ENCODE assay signal across 16 cellular contexts in genomic region chr2:240460781-240461431, GRCh38. TPM values are rescaled to one million over a fixed set of nuclear protein-coding genes. Genes with fewer than 3 reads are reported as not detected.
DNase-seq lines count a peak whose midpoint lies in the region; ATAC-seq and TF ChIP-seq lines count a peak whose summit lies in the region.
"Had no signal": no experiment of that assay in that cellular context is flagged by ENCODE, and none has a peak within 500 bp of the region (broad histone marks: within the 10 kb centered on the region; RNA-seq: fewer than 3 reads in every experiment).

No MANE protein-coding gene starts in this region.

- H3K27ac Mint-ChIP-seq in activated naive CD8-positive, alpha-beta T cell treated with anti-CD3 and anti-CD28 coated beads, Interleukin-2, amount 50 U/mL, for 24 hours = no peak overlapping the region
- H3K27ac Mint-ChIP-seq in activated naive CD8-positive, alpha-beta T cell treated with anti-CD3 and anti-CD28 coated beads for 36 hours = no peak overlapping the region
- H3K27ac Mint-ChIP-seq in Caco-2 (ENCODE audit: unreplicated experiment) = no peak overlapping the region
- H3K27ac Mint-ChIP-seq: activated CD4-positive, alpha-beta T cell treated with anti-CD3 and anti-CD28 coated beads, Interleukin-2, amount 10 ng/mL, durations not matched to agents 24 days and 14 days; activated naive CD4-positive, alpha-beta T cell treated with anti-CD3 and anti-CD28 coated beads, Interleukin-2, amount 50 U/mL, for 24 hours; memory B cell had no signal

- H3K4me1 Mint-ChIP-seq in activated naive CD8-positive, alpha-beta T cell treated with anti-CD3 and anti-CD28 coated beads, Interleukin-2, amount 50 U/mL, for 24 hours = no peaks in the 10 kb centered on the region
- no peaks in the 10 kb centered on the region for H3K4me1 Mint-ChIP-seq in activated naive CD8-positive, alpha-beta T cell treated with anti-CD3 and anti-CD28 coated beads for 36 hours
- H3K4me1 Mint-ChIP-seq in Caco-2 (ENCODE audit: low read depth, unreplicated experiment) = no peaks in the 10 kb centered on the region
- H3K4me1 Mint-ChIP-seq: activated CD4-positive, alpha-beta T cell treated with anti-CD3 and anti-CD28 coated beads, Interleukin-2, amount 10 ng/mL, durations not matched to agents 24 days and 14 days; activated naive CD4-positive, alpha-beta T cell treated with anti-CD3 and anti-CD28 coated beads, Interleukin-2, amount 50 U/mL, for 24 hours; memory B cell had no signal

- no peak for TF ChIP-seq CTCF in adrenal gland (IDR thresholded peaks at IDR 0.05)
- TF ChIP-seq CTCF in kidney epithelial cell (IDR thresholded peaks at IDR 0.05; ENCODE audit: insufficient read depth, low read length, poor library complexity, severe bottlenecking) = peak; percentile 14
- no peak for TF ChIP-seq CTCF in thyroid gland (IDR thresholded peaks at IDR 0.05)
- no peak for TF ChIP-seq CTCF in Caco-2 (IDR thresholded peaks at IDR 0.05; ENCODE audit: insufficient read depth in 1 of 2, low read depth in 1 of 2, low read length in 1 of 2, severe bottlenecking in 1 of 2, unreplicated experiment in 1 of 2)

- peak; percentile 0 for DNase-seq in activated naive CD8-positive, alpha-beta T cell treated with anti-CD3 and anti-CD28 coated beads, Interleukin-2, amount 50 U/mL, for 24 hours
- DNase-seq in activated naive CD8-positive, alpha-beta T cell treated with anti-CD3 and anti-CD28 coated beads for 36 hours = no peak
- peak in 6 of 7 donors; percentile 0 to 53 (median 18) for DNase-seq in adrenal gland
- DNase-seq in kidney epithelial cell (ENCODE audit: low read depth) = no peak
- DNase-seq in thyroid gland = peak; percentile 0 to 1
- DNase-seq in Caco-2 = no peak
- no peak for DNase-seq in LoVo (ENCODE audit: low spot score)
- no peak for DNase-seq in UCSD-AML1 (lab: John Stamatoyannopoulos, UW; ENCODE audit: unreplicated experiment)
- DNase-seq: activated CD4-positive, alpha-beta T cell treated with anti-CD3 and anti-CD28 coated beads, Interleukin-2, amount 10 ng/mL, durations not matched to agents 24 days and 14 days; NCI-H1048; NCI-H510A treated with DMSO at 0.1 percent for 48 hours; retina had no signal

- H3K4me3 Mint-ChIP-seq in activated naive CD8-positive, alpha-beta T cell treated with anti-CD3 and anti-CD28 coated beads, Interleukin-2, amount 50 U/mL, for 24 hours = no peak overlapping the region
- H3K4me3 Mint-ChIP-seq in activated naive CD8-positive, alpha-beta T cell treated with anti-CD3 and anti-CD28 coated beads for 36 hours = no peak overlapping the region
- no peak overlapping the region for H3K4me3 Mint-ChIP-seq in Caco-2 (ENCODE audit: unreplicated experiment)
- H3K4me3 Mint-ChIP-seq: activated CD4-positive, alpha-beta T cell treated with anti-CD3 and anti-CD28 coated beads, Interleukin-2, amount 10 ng/mL, durations not matched to agents 24 days and 14 days; activated naive CD4-positive, alpha-beta T cell treated with anti-CD3 and anti-CD28 coated beads, Interleukin-2, amount 50 U/mL, for 24 hours; memory B cell had no signal

- H3K4me3 ChIP-seq in adrenal gland = no peak overlapping the region
- no peak overlapping the region for H3K4me3 ChIP-seq in kidney epithelial cell (ENCODE audit: low read depth, low read length)
- no peak overlapping the region for H3K4me3 ChIP-seq in thyroid gland (replicated peaks in 1 of 3)
- H3K4me3 ChIP-seq in Caco-2 (ENCODE audit: low read depth, low read length) = no peak overlapping the region
- H3K4me3 ChIP-seq: heart right ventricle, SJSA1 had no signal

- H3K36me3 ChIP-seq in adrenal gland (replicated peaks in 1 of 2) (peaks cover 0 to 29% of the 10 kb centered on the region in 2 donors), kidney epithelial cell (ENCODE audit: control insufficient read depth, insufficient read depth, low read length) (no peaks in the 10 kb centered on the region), thyroid gland (no peaks in the 10 kb centered on the region), Caco-2 (ENCODE audit: control insufficient read depth, insufficient read depth, low read length) (no peaks in the 10 kb centered on the region; the same call in none of the 2 replicates)

- 94 to 100% (median 95%) methylated on average over 1 to 16 of the region's 16 CpGs for WGBS in adrenal gland, 4 donors
- 80 to 100% methylated on average over 2 of the region's 16 CpGs for WGBS in thyroid gland, 2 donors

- ATAC-seq in activated naive CD8-positive, alpha-beta T cell treated with anti-CD3 and anti-CD28 coated beads, Interleukin-2, amount 50 U/mL, for 24 hours = no peak
- ATAC-seq: heart right ventricle had no signal

- POLR2A ChIA-PET in Caco-2 (lab: Charles Lee) = no interaction called here

- CTCF ChIA-PET in Caco-2 (lab: Charles Lee) = interaction anchor here (0.6 kb wide), 1 partner anchor 36 kb away, joined by 4 read pairs; no protein-coding TSS in a partner anchor

- H3K4me1 ChIP-seq in adrenal gland (replicated peaks in 1 of 2) = peaks cover 0 to 1% of the 10 kb centered on the region in 2 donors
- H3K4me1 ChIP-seq in thyroid gland = peaks cover 2 to 6% of the 10 kb centered on the region in 2 donors
- peaks cover 29% of the 10 kb centered on the region for H3K4me1 ChIP-seq in Caco-2
- H3K4me1 ChIP-seq: SJSA1 had no signal

- H3K9me3 ChIP-seq in adrenal gland (replicated peaks in 1 of 3) (no peaks in the 10 kb centered on the region), thyroid gland (no peaks in the 10 kb centered on the region), Caco-2 (no peaks in the 10 kb centered on the region)
- H3K9me3 ChIP-seq: heart right ventricle, SJSA1 had no signal

- TF ChIP-seq POLR2A in adrenal gland (IDR thresholded peaks at IDR 0.05) (no peak), thyroid gland (IDR thresholded peaks at IDR 0.05) (no peak)

- H3K27me3 ChIP-seq in adrenal gland = no peaks in the 10 kb centered on the region
- H3K27me3 ChIP-seq in kidney epithelial cell (ENCODE audit: control insufficient read depth, insufficient read depth, low read length) = peaks cover 4% of the 10 kb centered on the region
- H3K27me3 ChIP-seq in thyroid gland = no peaks in the 10 kb centered on the region
- H3K27me3 ChIP-seq in Caco-2 (replicated peaks; ENCODE audit: control insufficient read depth, insufficient read depth, low read length) = no peaks in the 10 kb centered on the region
- H3K27me3 ChIP-seq: SJSA1 had no signal

- H3K9me3 Mint-ChIP-seq in activated naive CD8-positive, alpha-beta T cell treated with anti-CD3 and anti-CD28 coated beads, Interleukin-2, amount 50 U/mL, for 24 hours = no peaks in the 10 kb centered on the region
- no peaks in the 10 kb centered on the region for H3K9me3 Mint-ChIP-seq in activated naive CD8-positive, alpha-beta T cell treated with anti-CD3 and anti-CD28 coated beads for 36 hours
- no peaks in the 10 kb centered on the region for H3K9me3 Mint-ChIP-seq in Caco-2 (ENCODE audit: unreplicated experiment)
- H3K9me3 Mint-ChIP-seq: activated CD4-positive, alpha-beta T cell treated with anti-CD3 and anti-CD28 coated beads, Interleukin-2, amount 10 ng/mL, durations not matched to agents 24 days and 14 days; activated naive CD4-positive, alpha-beta T cell treated with anti-CD3 and anti-CD28 coated beads, Interleukin-2, amount 50 U/mL, for 24 hours; memory B cell had no signal

- peaks cover 8% of the 10 kb centered on the region for H3K27me3 Mint-ChIP-seq in activated naive CD8-positive, alpha-beta T cell treated with anti-CD3 and anti-CD28 coated beads, Interleukin-2, amount 50 U/mL, for 24 hours
- H3K27me3 Mint-ChIP-seq in activated naive CD8-positive, alpha-beta T cell treated with anti-CD3 and anti-CD28 coated beads for 36 hours = peaks cover 9% of the 10 kb centered on the region
- H3K27me3 Mint-ChIP-seq in Caco-2 (ENCODE audit: insufficient read depth, unreplicated experiment) = no peaks in the 10 kb centered on the region
- H3K27me3 Mint-ChIP-seq: activated naive CD4-positive, alpha-beta T cell treated with anti-CD3 and anti-CD28 coated beads, Interleukin-2, amount 50 U/mL, for 24 hours had no signal

- no TSS peak for BruUV-seq in Caco-2 (replicated peaks; lab: Mats Ljungman, UMichigan)

- intact Hi-C loops in adrenal gland (cut with DNase I) (no loop called here), thyroid gland (cut with DNase I) (no loop called here), Caco-2 (cut with micrococcal nuclease; ENCODE audit: unreplicated experiment) (no loop called here)

- H3K27ac ChIP-seq in adrenal gland (no peak overlapping the region), thyroid gland (no peak overlapping the region)
- H3K27ac ChIP-seq: heart right ventricle, SJSA1 had no signal

- no peaks in the 10 kb centered on the region for H3K36me3 Mint-ChIP-seq in activated naive CD8-positive, alpha-beta T cell treated with anti-CD3 and anti-CD28 coated beads, Interleukin-2, amount 50 U/mL, for 24 hours (ENCODE audit: low read depth)
- no peaks in the 10 kb centered on the region for H3K36me3 Mint-ChIP-seq in activated naive CD8-positive, alpha-beta T cell treated with anti-CD3 and anti-CD28 coated beads for 36 hours
- peaks cover 6% of the 10 kb centered on the region for H3K36me3 Mint-ChIP-seq in Caco-2 (ENCODE audit: insufficient read depth, unreplicated experiment)
- H3K36me3 Mint-ChIP-seq: activated naive CD4-positive, alpha-beta T cell treated with anti-CD3 and anti-CD28 coated beads, Interleukin-2, amount 50 U/mL, for 24 hours; memory B cell had no signal

RNA-seq across cellular contexts. Expression of gene GPC1, which starts 25.4 kb away (rescaled TPM):
- 1 to 10 TPM in 1 of 2 experiments, under 1 TPM in 1; 0.64 to 1.3 TPM for total RNA-seq in activated naive CD8-positive, alpha-beta T cell treated with anti-CD3 and anti-CD28 coated beads for 36 hours
- 100 to 1,000 TPM in 7 of 8 donors, 10 to 100 TPM in 1; 75.1 to 202 (median 143) TPM for total RNA-seq in adrenal gland
- 10 to 100 TPM; 13.4 to 97.6 (median 70.9) TPM for polyA plus RNA-seq in adrenal gland
- total RNA-seq in kidney epithelial cell = 75.2 and 81.7 TPM in 2 replicates
- 10 to 100 TPM; 14.1 to 35.5 (median 26.8) TPM for total RNA-seq in thyroid gland
- total RNA-seq in Caco-2 (2022) = 39.9 and 45.2 TPM in 2 replicates

Comparison
In these comparisons a context has a peak if more than half of its experiments do, and no peak if none do; other contexts are left out.
1. DNase-seq: peak in activated naive CD8-positive, alpha-beta T cell treated with anti-CD3 and anti-CD28 coated beads, Interleukin-2, amount 50 U/mL, for 24 hours (single experiment), adrenal gland (6 of 7) and thyroid gland (2 of 2); none in activated naive CD8-positive, alpha-beta T cell treated with anti-CD3 and anti-CD28 coated beads for 36 hours (single experiment), kidney epithelial cell (single experiment), Caco-2 (0 of 2), LoVo (single experiment) and UCSD-AML1 (single experiment).
2. RNA of gene GPC1, which starts 25.4 kb away (total RNA-seq): 75.1 to 202 TPM in adrenal gland, 75.2 to 81.7 TPM in kidney epithelial cell, 39.9 to 45.2 TPM in Caco-2 and 14.1 to 35.5 TPM in thyroid gland; 0.64 to 1.3 TPM in activated naive CD8-positive, alpha-beta T cell treated with anti-CD3 and anti-CD28 coated beads for 36 hours; every median in the first group is over 4 times any median in the second.